ENCODE assay signal across 9 cellular contexts in the genomic region with DNA sequence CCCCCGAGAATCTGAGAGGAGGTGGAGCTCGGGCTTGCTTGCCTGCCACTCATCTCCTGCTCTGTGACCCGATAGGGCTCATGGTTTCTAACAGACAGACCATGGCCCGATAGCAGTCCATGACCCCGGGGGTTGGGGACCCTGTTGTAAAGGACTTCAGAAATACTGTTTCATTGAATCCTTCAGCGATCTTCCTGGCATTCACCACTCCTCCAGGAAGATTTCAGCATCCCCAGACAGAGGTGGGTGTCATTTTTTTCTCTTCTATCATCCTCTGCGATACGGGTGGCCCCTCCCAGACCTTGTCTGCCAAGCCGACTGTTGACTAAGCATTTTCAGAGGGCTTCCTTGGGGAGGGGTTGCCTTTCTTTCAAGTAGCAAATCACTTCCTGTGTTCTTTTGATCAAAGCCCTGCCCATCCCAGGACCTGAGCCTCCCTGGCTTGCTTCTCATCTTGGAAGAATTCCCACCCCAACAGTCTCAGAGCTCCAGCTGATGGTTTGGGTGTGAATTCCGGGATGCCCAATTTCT. TPM values are rescaled to one million over a fixed set of nuclear protein-coding genes. Genes with fewer than 3 reads are reported as not detected.
DNase-seq lines count a peak whose midpoint lies in the region; ATAC-seq, FAIRE-seq and TF ChIP-seq lines count a peak whose summit lies in the region.
"Had no signal": no experiment of that assay in that cellular context is flagged by ENCODE, and none has a peak within 500 bp of the region (broad histone marks: within the 10 kb centered on the region; RNA-seq: fewer than 3 reads in every experiment).

No MANE protein-coding gene starts in this region.

- ATAC-seq in HG03565 (IDR thresholded peaks at IDR 0.05; ENCODE audit: unreplicated experiment): no peak
- no peak for ATAC-seq in HG03045 (IDR thresholded peaks at IDR 0.05; ENCODE audit: unreplicated experiment)

- H3K4me3 ChIP-seq in keratinocyte (ENCODE audit: control insufficient read depth in 2 of 3, extremely low read depth in 1 of 3, insufficient read depth in 2 of 3, low read depth in 1 of 3, low read length in 3 of 3): no peak overlapping the region
- no peak overlapping the region for H3K4me3 ChIP-seq in HAP-1

- H3K36me3 ChIP-seq in keratinocyte (ENCODE audit: control insufficient read depth in 2 of 2, extremely low read depth in 1 of 2, insufficient read depth in 2 of 2, low read length in 2 of 2) (no peaks in the 10 kb centered on the region), HAP-1 (replicated peaks) (no peaks in the 10 kb centered on the region)

- H4K20me1 ChIP-seq in keratinocyte (ENCODE audit: control insufficient read depth, extremely low read depth, insufficient read depth, low read length): no peaks in the 10 kb centered on the region

- in situ Hi-C loops in HAP-1 (cut with MboI; ENCODE audit: low sequenced_read_pairs): no loop called here

- H3K27me3 ChIP-seq in keratinocyte (ENCODE audit: control insufficient read depth, extremely low read depth, insufficient read depth, low read length) (no peaks in the 10 kb centered on the region), HAP-1 (ENCODE audit: low read depth) (peaks cover 20% of the 10 kb centered on the region)

- H3K9me3 ChIP-seq in keratinocyte (ENCODE audit: control insufficient read depth, low read depth, low read length): no peaks in the 10 kb centered on the region
- no peaks in the 10 kb centered on the region for H3K9me3 ChIP-seq in HAP-1

- no peak overlapping the region for H3K9ac ChIP-seq in keratinocyte (ENCODE audit: control insufficient read depth, extremely low read depth, insufficient read depth, low read length)

- H3K9me1 ChIP-seq in keratinocyte (ENCODE audit: control insufficient read depth, extremely low read depth, insufficient read depth, low read length): no peaks in the 10 kb centered on the region

- H3K27ac ChIP-seq in keratinocyte (ENCODE audit: control insufficient read depth, insufficient read depth, low read length): no peak overlapping the region

- FAIRE-seq in keratinocyte (lab: Jason Lieb, UNC): no peak

- no peaks in the 10 kb centered on the region for H3K79me2 ChIP-seq in keratinocyte (ENCODE audit: control insufficient read depth, insufficient read depth, low read length)

- dilution Hi-C loops in keratinocyte (cut with MboI; ENCODE audit: extremely low pct_ligation_motif_present, low sequenced_read_pairs): no loop called here

- H2AFZ ChIP-seq in keratinocyte (ENCODE audit: control insufficient read depth, low read length): no peak overlapping the region

- H3K4me1 ChIP-seq in keratinocyte (ENCODE audit: control insufficient read depth, extremely low read depth, insufficient read depth, low read length) (peaks cover 3% of the 10 kb centered on the region), HAP-1 (no peaks in the 10 kb centered on the region)

- H3K4me2 ChIP-seq in keratinocyte (ENCODE audit: control insufficient read depth, extremely low read depth, insufficient read depth, low read depth, low read length): peak overlapping the region; percentile 37

- TF ChIP-seq CTCF in keratinocyte (optimal IDR thresholded peaks at IDR 0.05 in 1 of 3, IDR thresholded peaks at IDR 0.05 in 1 of 3, conservative IDR thresholded peaks at IDR 0.05 in 1 of 3; ENCODE audit: extremely low read depth in 1 of 3, insufficient read depth in 2 of 3, low read length in 3 of 3): no peak

- DNase-seq in AG08395 (ENCODE audit: low spot score): peak; percentile 41
- peak; percentile 55 for DNase-seq in M059J (ENCODE audit: low read depth)
- DNase-seq in activated T-helper 1 cell treated with Interleukin-2 at 50 U/mL for 16 hours (ENCODE audit: low read depth): peak; percentile 46
- DNase-seq in keratinocyte (ENCODE audit: low read depth, low spot score): no peak
- DNase-seq in HAP-1 (ENCODE audit: low spot score in 2 of 2): no peak
- no peak for DNase-seq in NCI-H1694 (lab: John Stamatoyannopoulos, UW)
- DNase-seq: NCI-H69 had no signal

RNA-seq across cellular contexts. Expression of gene MYO1F, which starts 1.7 kb away (rescaled TPM):
- 0.15 and 0.25 TPM in 2 replicates for total RNA-seq in M059J (2014; rRNA removed; shearing (Covaris generic))
- 0.08 to 0.14 TPM (median 0.08 TPM) in 3 replicates for polyA plus RNA-seq in keratinocyte
- polyA plus RNA-seq in keratinocyte (2011; ENCODE audit: low read depth): not detected
- polyA plus RNA-seq in keratinocyte (2011; cell fraction: cytosol; rRNA removed): 0.07 and 0.19 TPM in 2 replicates
- 0.04 and 0.29 TPM in 2 replicates for polyA plus RNA-seq in keratinocyte (2011; cell fraction: nucleus; rRNA removed)
- polyA plus RNA-seq in keratinocyte (2012; ENCODE audit: low replicate concordance): 0.29 and 3.4 TPM in 2 replicates
- polyA minus RNA-seq in keratinocyte: 0.10 to 0.82 TPM in 2 of 3 replicates, not detected in the other
- polyA minus RNA-seq in keratinocyte (2011; cell fraction: cytosol; rRNA and poly(A)+ RNA removed): not detected
- not detected in 2 replicates for polyA minus RNA-seq in keratinocyte (2011; cell fraction: nucleus; rRNA and poly(A)+ RNA removed)

RNA-seq across cellular contexts. Expression of gene ADAMTS10, which starts 35.0 kb away (rescaled TPM):
- 3.4 and 5.4 TPM in 2 replicates for total RNA-seq in M059J (2014; rRNA removed; shearing (Covaris generic))
- not detected in 3 replicates for polyA plus RNA-seq in keratinocyte
- not detected for polyA plus RNA-seq in keratinocyte (2011; ENCODE audit: low read depth)
- not detected in 2 replicates for polyA plus RNA-seq in keratinocyte (2011; cell fraction: cytosol; rRNA removed)
- not detected in 2 replicates for polyA plus RNA-seq in keratinocyte (2011; cell fraction: nucleus; rRNA removed)
- polyA plus RNA-seq in keratinocyte (2012; ENCODE audit: low replicate concordance): not detected in 2 replicates
- not detected in 3 replicates for polyA minus RNA-seq in keratinocyte
- not detected for polyA minus RNA-seq in keratinocyte (2011; cell fraction: cytosol; rRNA and poly(A)+ RNA removed)
- polyA minus RNA-seq in keratinocyte (2011; cell fraction: nucleus; rRNA and poly(A)+ RNA removed): not detected in 2 replicates

RNA-seq across cellular contexts. Expression of gene NFILZ, which starts 54.9 kb away (rescaled TPM):
- total RNA-seq in M059J (2014; rRNA removed; shearing (Covaris generic)): not detected in 2 replicates
- not detected in 3 replicates for polyA plus RNA-seq in keratinocyte
- polyA plus RNA-seq in keratinocyte (2011; ENCODE audit: low read depth): not detected
- not detected in 2 replicates for polyA plus RNA-seq in keratinocyte (2011; cell fraction: cytosol; rRNA removed)
- polyA plus RNA-seq in keratinocyte (2011; cell fraction: nucleus; rRNA removed): not detected in 2 replicates
- not detected in 2 replicates for polyA plus RNA-seq in keratinocyte (2012; ENCODE audit: low replicate concordance)
- not detected in 3 replicates for polyA minus RNA-seq in keratinocyte
- polyA minus RNA-seq in keratinocyte (2011; cell fraction: cytosol; rRNA and poly(A)+ RNA removed): not detected
- not detected in 2 replicates for polyA minus RNA-seq in keratinocyte (2011; cell fraction: nucleus; rRNA and poly(A)+ RNA removed)

Comparison
In these comparisons a context has a peak if more than half of its experiments do, and no peak if none do; other contexts are left out.
1. DNase-seq: peak in AG08395 (single experiment), M059J (single experiment) and activated T-helper 1 cell treated with Interleukin-2 at 50 U/mL for 16 hours (single experiment); none in keratinocyte (single experiment), HAP-1 (0 of 2) and NCI-H1694 (single experiment).